35 cellular contexts compared by ENCODE assay signal in the genomic region with DNA sequence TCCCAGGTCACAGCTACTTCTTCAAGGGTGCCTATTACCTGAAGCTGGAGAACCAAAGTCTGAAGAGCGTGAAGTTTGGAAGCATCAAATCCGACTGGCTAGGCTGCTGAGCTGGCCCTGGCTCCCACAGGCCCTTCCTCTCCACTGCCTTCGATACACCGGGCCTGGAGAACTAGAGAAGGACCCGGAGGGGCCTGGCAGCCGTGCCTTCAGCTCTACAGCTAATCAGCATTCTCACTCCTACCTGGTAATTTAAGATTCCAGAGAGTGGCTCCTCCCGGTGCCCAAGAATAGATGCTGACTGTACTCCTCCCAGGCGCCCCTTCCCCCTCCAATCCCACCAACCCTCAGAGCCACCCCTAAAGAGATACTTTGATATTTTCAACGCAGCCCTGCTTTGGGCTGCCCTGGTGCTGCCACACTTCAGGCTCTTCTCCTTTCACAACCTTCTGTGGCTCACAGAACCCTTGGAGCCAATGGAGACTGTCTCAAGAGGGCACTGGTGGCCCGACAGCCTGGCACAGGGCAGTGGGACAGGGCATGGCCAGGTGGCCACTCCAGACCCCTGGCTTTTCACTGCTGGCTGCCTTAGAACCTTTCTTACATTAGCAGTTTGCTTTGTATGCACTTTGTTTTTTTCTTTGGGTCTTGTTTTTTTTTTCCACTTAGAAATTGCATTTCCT. TPM values are rescaled to one million over a fixed set of nuclear protein-coding genes. Genes with fewer than 3 reads are reported as not detected.
"Had no signal": no experiment of that assay in that cellular context is flagged by ENCODE, and none has a peak within 500 bp of the region (broad histone marks: within the 10 kb centered on the region; RNA-seq: fewer than 3 reads in every experiment).

No MANE protein-coding gene starts in this region.

- ATAC-seq: body of pancreas; effector memory CD8-positive, alpha-beta T cell; esophagus mucosa; sciatic nerve; stimulated activated effector memory CD8-positive, alpha-beta T cell treated with anti-CD3 and anti-CD28 coated beads, Interleukin-12 subunit alpha, Interleukin-12 subunit beta, amount 100 ng/mL, for 72 hours; stimulated activated naive CD8-positive, alpha-beta T cell treated with anti-CD3 and anti-CD28 coated beads, Interleukin-15, amount 100 ng/mL, for 72 hours; upper lobe of right lung had no signal

- H3K36me3 Mint-ChIP-seq: activated CD4-positive, alpha-beta memory T cell treated with anti-CD3 and anti-CD28 coated beads for 36 hours; activated naive CD8-positive, alpha-beta T cell treated with anti-CD3 and anti-CD28 coated beads for 36 hours; naive B cell; stimulated activated effector memory CD8-positive, alpha-beta T cell treated with anti-CD3 and anti-CD28 coated beads, Interleukin-12 subunit alpha, Interleukin-12 subunit beta, amount 100 ng/mL, for 72 hours had no signal

- H3K9me3 Mint-ChIP-seq: activated CD4-positive, alpha-beta memory T cell treated with anti-CD3 and anti-CD28 coated beads for 36 hours; activated naive CD4-positive, alpha-beta T cell treated with anti-CD3 and anti-CD28 coated beads for 36 hours; activated naive CD8-positive, alpha-beta T cell treated with anti-CD3 and anti-CD28 coated beads for 36 hours; activated T-helper 1 cell treated with anti-CD3 and anti-CD28 coated beads, Interleukin-12 subunit alpha, Interleukin-12 subunit beta, Interleukin-2, Interleukin-4 antibody, amounts not matched to agents 30 ng/mL and 10 ng/mL and 1 ng/mL, durations not matched to agents 14 hours and 24 hours and 36 hours; effector memory CD8-positive, alpha-beta T cell; mesothelial cell of epicardium; nephron progenitor cell; stimulated activated naive CD8-positive, alpha-beta T cell treated with anti-CD3 and anti-CD28 coated beads, Interleukin-15, amount 100 ng/mL, for 72 hours; T-helper 2 cell treated with Interferon-gamma antibody and Interleukin-4, amounts not matched to agents 5 μg/mL and 100 μg/mL, for 36 hours had no signal

- H3K27ac ChIP-seq: adrenal gland, body of pancreas, ovary, upper lobe of right lung had no signal

- H3K27ac Mint-ChIP-seq: activated CD4-positive, alpha-beta memory T cell treated with anti-CD3 and anti-CD28 coated beads for 36 hours; activated naive CD4-positive, alpha-beta T cell treated with anti-CD3 and anti-CD28 coated beads for 36 hours; activated naive CD8-positive, alpha-beta T cell treated with anti-CD3 and anti-CD28 coated beads for 36 hours; activated T-helper 1 cell treated with anti-CD3 and anti-CD28 coated beads, Interleukin-12 subunit alpha, Interleukin-12 subunit beta, Interleukin-2, Interleukin-4 antibody, amounts not matched to agents 30 ng/mL and 10 ng/mL and 1 ng/mL, durations not matched to agents 14 hours and 24 hours and 36 hours; effector memory CD8-positive, alpha-beta T cell; immature natural killer cell; mesothelial cell of epicardium; nephron progenitor cell; progenitor cell of endocrine pancreas; stimulated activated effector memory CD8-positive, alpha-beta T cell treated with anti-CD3 and anti-CD28 coated beads, Interleukin-12 subunit alpha, Interleukin-12 subunit beta, amount 100 ng/mL, for 72 hours; stimulated activated naive CD8-positive, alpha-beta T cell treated with anti-CD3 and anti-CD28 coated beads, Interleukin-15, amount 100 ng/mL, for 72 hours; T-helper 2 cell treated with Interferon-gamma antibody and Interleukin-4, amounts not matched to agents 5 μg/mL and 100 μg/mL, for 36 hours had no signal

- H3K9me3 ChIP-seq: adrenal gland, body of pancreas, colonic mucosa, ovary, upper lobe of right lung had no signal

- H3K4me3 ChIP-seq: adrenal gland, body of pancreas, colonic mucosa, ovary, skin epidermis, upper lobe of right lung had no signal

- H3K36me3 ChIP-seq: colonic mucosa, ovary had no signal

- H3K27me3 ChIP-seq: adrenal gland, body of pancreas, colonic mucosa, ovary, upper lobe of right lung had no signal

- H3K4me3 Mint-ChIP-seq: activated CD4-positive, alpha-beta memory T cell treated with anti-CD3 and anti-CD28 coated beads for 36 hours; activated naive CD4-positive, alpha-beta T cell treated with anti-CD3 and anti-CD28 coated beads for 36 hours; activated naive CD8-positive, alpha-beta T cell treated with anti-CD3 and anti-CD28 coated beads for 36 hours; activated T-helper 1 cell treated with anti-CD3 and anti-CD28 coated beads, Interleukin-12 subunit alpha, Interleukin-12 subunit beta, Interleukin-2, Interleukin-4 antibody, amounts not matched to agents 30 ng/mL and 10 ng/mL and 1 ng/mL, durations not matched to agents 14 hours and 24 hours and 36 hours; effector memory CD8-positive, alpha-beta T cell; immature natural killer cell; mesothelial cell of epicardium; naive B cell; nephron progenitor cell; stimulated activated effector memory CD8-positive, alpha-beta T cell treated with anti-CD3 and anti-CD28 coated beads, Interleukin-12 subunit alpha, Interleukin-12 subunit beta, amount 100 ng/mL, for 72 hours; stimulated activated naive CD8-positive, alpha-beta T cell treated with anti-CD3 and anti-CD28 coated beads, Interleukin-15, amount 100 ng/mL, for 72 hours; T-helper 2 cell treated with Interferon-gamma antibody and Interleukin-4, amounts not matched to agents 5 μg/mL and 100 μg/mL, for 36 hours had no signal

- DNase-seq: activated CD4-positive, alpha-beta memory T cell treated with anti-CD3 and anti-CD28 coated beads for 36 hours; activated CD4-positive, alpha-beta T cell treated with anti-CD3 and anti-CD28 coated beads for 4 hours; activated CD4-positive, CD25-positive, alpha-beta regulatory T cell; activated CD8-positive, alpha-beta memory T cell treated with anti-CD3 and anti-CD28 coated beads, Interleukin-2, amount 50 U/mL, for 4 hours; activated effector memory CD4-positive, alpha-beta T cell treated with anti-CD3 and anti-CD28 coated beads, Interleukin-2, amount 50 U/mL, for 16 hours; activated naive CD4-positive, alpha-beta T cell treated with anti-CD3 and anti-CD28 coated beads for 36 hours; activated naive CD8-positive, alpha-beta T cell treated with anti-CD3 and anti-CD28 coated beads for 36 hours; activated T-cell treated with anti-CD3 and anti-CD28 coated beads, Interleukin-2, amount 50 U/mL, for 1 hour; aorta; body of pancreas; effector memory CD8-positive, alpha-beta T cell; foreskin fibroblast; hypothalamus; immature natural killer cell; kidney; left colon; naive B cell; nephron progenitor cell; ovary; stimulated activated CD4-positive, alpha-beta T cell treated with anti-CD3 and anti-CD28 coated beads, Interleukin-12 subunit alpha, Interleukin-12 subunit beta, amount 100 ng/mL, for 4 hours; stimulated activated CD4-positive, alpha-beta T cell treated with anti-CD3 and anti-CD28 coated beads, Interleukin-4, amount 100 ng/mL, for 24 hours; stimulated activated naive CD8-positive, alpha-beta T cell treated with anti-CD3 and anti-CD28 coated beads, Interleukin-15, amount 100 ng/mL, for 72 hours; substantia nigra; upper lobe of right lung had no signal

RNA-seq across cellular contexts. Expression of a gene that starts 26.5 kb away (rescaled TPM):
- total RNA-seq: activated CD4-positive, alpha-beta memory T cell treated with anti-CD3 and anti-CD28 coated beads for 36 hours; activated CD8-positive, alpha-beta memory T cell treated with anti-CD3 and anti-CD28 coated beads for 36 hours; activated naive CD4-positive, alpha-beta T cell treated with anti-CD3 and anti-CD28 coated beads for 36 hours; activated naive CD8-positive, alpha-beta T cell treated with anti-CD3 and anti-CD28 coated beads for 36 hours; activated T-helper 1 cell treated with anti-CD3 and anti-CD28 coated beads, Interleukin-12 subunit alpha, Interleukin-12 subunit beta, Interleukin-2, Interleukin-4 antibody, amounts not matched to agents 30 ng/mL and 10 ng/mL and 1 ng/mL, durations not matched to agents 14 hours and 24 hours and 36 hours had no signal
- polyA plus RNA-seq: immature natural killer cell had no signal
